Comparison of ENCODE assay signal across 9 cellular contexts in the genomic region with DNA sequence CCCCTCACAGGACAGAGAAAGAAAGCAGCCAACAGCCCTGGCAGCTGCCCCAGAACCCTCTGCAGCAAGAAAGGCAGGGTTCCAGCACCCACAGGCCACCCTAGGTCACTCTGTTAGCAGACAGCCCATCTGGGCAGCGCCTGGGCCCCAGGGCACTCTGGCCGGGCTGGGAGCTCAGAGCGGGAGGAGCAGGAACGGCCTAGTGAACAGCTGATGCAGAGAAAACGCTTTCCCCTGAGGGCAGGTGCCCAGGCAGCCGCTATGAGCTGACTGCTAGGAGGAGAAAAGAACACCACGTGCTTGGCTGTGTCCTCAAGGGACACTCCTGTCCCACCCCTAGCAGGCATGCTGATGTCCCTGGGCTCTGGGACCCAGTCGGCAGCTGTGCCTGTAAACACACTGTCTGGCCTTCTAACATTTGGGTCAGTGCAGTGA.
A peak's percentile ranks its signal among the peaks of the same experiment; 100 is the strongest.
DNase-seq lines count a peak whose midpoint lies in the region; ATAC-seq and TF ChIP-seq lines count a peak whose summit lies in the region.
"Had no signal": no experiment of that assay in that cellular context is flagged by ENCODE, and none has a peak within 500 bp of the region (broad histone marks: within the 10 kb centered on the region; RNA-seq: fewer than 3 reads in every experiment).

No MANE protein-coding gene starts in this region.

- TF ChIP-seq CTCF in WERI-Rb-1 (IDR thresholded peaks at IDR 0.05; ENCODE audit: low read depth, low read length) (no peak), MM.1S (IDR thresholded peaks at IDR 0.05; ENCODE audit: low read length) (no peak)

- peaks cover 13% of the 10 kb centered on the region for H3K79me2 ChIP-seq in MM.1S (ENCODE audit: low read length)

- ATAC-seq in HG03378 (IDR thresholded peaks at IDR 0.05; ENCODE audit: unreplicated experiment) (no peak), HG03571 (IDR thresholded peaks at IDR 0.05; ENCODE audit: unreplicated experiment) (no peak)

- no peaks in the 10 kb centered on the region for H3K9me2 ChIP-seq in MM.1S (replicated peaks; ENCODE audit: insufficient read depth, low read length)

- H3K36me3 ChIP-seq in WERI-Rb-1: peaks cover 28% of the 10 kb centered on the region
- H3K36me3 ChIP-seq in stomach smooth muscle (ENCODE audit: control insufficient read depth in 2 of 2, insufficient read depth in 2 of 2, low read length in 2 of 2): peaks cover 5 to 8% of the 10 kb centered on the region in 2 donors
- no peaks in the 10 kb centered on the region for H3K36me3 ChIP-seq in MM.1S (replicated peaks; ENCODE audit: insufficient read depth, low read length)
- H3K36me3 ChIP-seq: SJSA1 had no signal

- H3F3A ChIP-seq in MM.1S (ENCODE audit: insufficient read depth, low read length): no peaks in the 10 kb centered on the region

- H4K20me1 ChIP-seq in MM.1S (ENCODE audit: insufficient read depth, low read length): no peaks in the 10 kb centered on the region

- peaks cover 75% of the 10 kb centered on the region for H3K4me1 ChIP-seq in stomach smooth muscle (ENCODE audit: control insufficient read depth, insufficient read depth, low read length)
- no peaks in the 10 kb centered on the region for H3K4me1 ChIP-seq in MM.1S (ENCODE audit: low read length)
- H3K4me1 ChIP-seq: SJSA1 had no signal

- peak; percentile 68 for DNase-seq in NCI-H82 (lab: John Stamatoyannopoulos, UW)
- DNase-seq in NCI-H82 treated with DMSO at 0.1 percent for 48 hours (lab: John Stamatoyannopoulos, UW; ENCODE audit: unreplicated experiment): no peak
- peak; percentile 78 for DNase-seq in WERI-Rb-1
- peak; percentile 57 to 68 for DNase-seq in hippocampal formation (lab: John Stamatoyannopoulos, UW)
- no peak for DNase-seq in MM.1S

- H3K9ac ChIP-seq in stomach smooth muscle (ENCODE audit: low read length in 2 of 2) (peak overlapping the region; percentile 53 to 62), MM.1S (ENCODE audit: low read length) (no peak overlapping the region)

- no peak overlapping the region for H3K4me2 ChIP-seq in MM.1S (ENCODE audit: low read depth, low read length)

- no peak overlapping the region for H2AFZ ChIP-seq in MM.1S (ENCODE audit: low read length)

- H3K27ac ChIP-seq in WERI-Rb-1 (peak overlapping the region; percentile 82), stomach smooth muscle (ENCODE audit: low read length) (peak overlapping the region; percentile 71), MM.1S (ENCODE audit: low read length) (no peak overlapping the region)
- H3K27ac ChIP-seq: SJSA1 had no signal

- no peak overlapping the region for H3K4me3 ChIP-seq in WERI-Rb-1 (ENCODE audit: low read depth, low read length)
- H3K4me3 ChIP-seq in stomach smooth muscle (ENCODE audit: low read length in 2 of 2): peak overlapping the region; percentile 29 to 58
- no peak overlapping the region for H3K4me3 ChIP-seq in MM.1S (ENCODE audit: low read length)
- H3K4me3 ChIP-seq: SJSA1 had no signal

- H3K27me3 ChIP-seq in WERI-Rb-1 (ENCODE audit: insufficient read depth, low read depth, severe bottlenecking): no peaks in the 10 kb centered on the region
- H3K27me3 ChIP-seq in stomach smooth muscle (ENCODE audit: control insufficient read depth in 1 of 2, insufficient read depth in 2 of 2, low read length in 2 of 2): no peaks in the 10 kb centered on the region
- H3K27me3 ChIP-seq in MM.1S (replicated peaks; ENCODE audit: insufficient read depth, low read length): no peaks in the 10 kb centered on the region
- H3K27me3 ChIP-seq: SJSA1 had no signal

- H3K9me3 ChIP-seq in WERI-Rb-1 (ENCODE audit: severe bottlenecking): no peaks in the 10 kb centered on the region
- H3K9me3 ChIP-seq in stomach smooth muscle (ENCODE audit: control insufficient read depth in 2 of 2, low read length in 2 of 2): no peaks in the 10 kb centered on the region
- H3K9me3 ChIP-seq in MM.1S (replicated peaks; ENCODE audit: insufficient read depth, low read length): no peaks in the 10 kb centered on the region
- H3K9me3 ChIP-seq: SJSA1 had no signal

Comparison
In these comparisons a context has a peak if more than half of its experiments do, and no peak if none do; other contexts are left out.
1. DNase-seq: peak in NCI-H82 (single experiment), WERI-Rb-1 (single experiment) and hippocampal formation (2 of 2); none in NCI-H82 treated with DMSO at 0.1 percent for 48 hours (single experiment) and MM.1S (single experiment).
2. H3K4me3 ChIP-seq: peak in stomach smooth muscle (2 of 2); none in WERI-Rb-1 (single experiment) and MM.1S (single experiment).